In genomic region chr11:101009685-101010055, GRCh38 we compare ENCODE assay signal across 18 cellular contexts.
DNase-seq lines count a peak whose midpoint lies in the region; ATAC-seq and TF ChIP-seq lines count a peak whose summit lies in the region.
"Had no signal": no experiment of that assay in that cellular context is flagged by ENCODE, and none has a peak within 500 bp of the region (broad histone marks: within the 10 kb centered on the region; RNA-seq: fewer than 3 reads in every experiment).

No MANE protein-coding gene starts in this region.

- no peak overlapping the region for H2BK5ac ChIP-seq in H9 (ENCODE audit: insufficient read length, low read length)

- H3K27me3 ChIP-seq in OCI-LY3 (ENCODE audit: low read depth, low read length), result no peaks in the 10 kb centered on the region
- H3K27me3 ChIP-seq in H9 (ENCODE audit: insufficient read depth, low read length), result no peaks in the 10 kb centered on the region
- H3K27me3 ChIP-seq in SJCRH30, result no peaks in the 10 kb centered on the region
- H3K27me3 ChIP-seq: BLaER1 had no signal

- H3K27ac ChIP-seq in OCI-LY3 (ENCODE audit: low read length) (no peak overlapping the region), H9 (ENCODE audit: insufficient read length, low read depth, low read length) (no peak overlapping the region), SJCRH30 (no peak overlapping the region)
- H3K27ac ChIP-seq: BLaER1, C4-2B, GM23248 had no signal

- no peak overlapping the region for H4K8ac ChIP-seq in H9 (replicated peaks; ENCODE audit: insufficient read length, low read depth, low read length)

- no peak overlapping the region for H3K4ac ChIP-seq in H9 (ENCODE audit: low read depth, low read length)

- H4K5ac ChIP-seq in H9 (ENCODE audit: insufficient read length, low read depth, low read length), result no peak overlapping the region

- H3K9me3 Mint-ChIP-seq in memory B cell (no peaks in the 10 kb centered on the region), H9 (peaks cover 0 to 2% of the 10 kb centered on the region in 2 experiments; a peak in 1 of 5 replicates), immature natural killer cell (peaks cover 0 to 18% (median 4%) of the 10 kb centered on the region in 6 donors)
- peaks cover 2 to 3% of the 10 kb centered on the region in 2 donors for H3K9me3 Mint-ChIP-seq in stimulated activated naive B cell treated with anti-CD40 and anti-IgM and Interleukin-4, amounts not matched to agents 10 μg/mL and 1 μg/mL and 100 μg/mL, for 72 hours

- H3K9me3 ChIP-seq in OCI-LY3 (ENCODE audit: insufficient read depth, low read length) (no peaks in the 10 kb centered on the region), H9 (ENCODE audit: control insufficient read depth, low read depth, low read length) (no peaks in the 10 kb centered on the region), SJCRH30 (replicated peaks) (no peaks in the 10 kb centered on the region)
- H3K9me3 ChIP-seq: BLaER1, Caco-2 had no signal

- no peak overlapping the region for H2BK120ac ChIP-seq in H9 (ENCODE audit: low read depth, low read length, poor library complexity, severe bottlenecking)

- no peaks in the 10 kb centered on the region for H3K79me1 ChIP-seq in H9 (ENCODE audit: insufficient read depth, low read depth, low read length, poor library complexity, severe bottlenecking)

- no peak overlapping the region for H3K18ac ChIP-seq in H9 (ENCODE audit: insufficient read length, low read depth, low read length)

- peak overlapping the region; percentile 94 for H3K27ac Mint-ChIP-seq in memory B cell
- peak overlapping the region; percentile 82 for H3K27ac Mint-ChIP-seq in stimulated activated naive B cell treated with anti-CD40 and anti-IgM and Interleukin-4, amounts not matched to agents 10 μg/mL and 1 μg/mL and 100 μg/mL, for 72 hours
- no peak overlapping the region for H3K27ac Mint-ChIP-seq in H9
- H3K27ac Mint-ChIP-seq in immature natural killer cell, result no peak overlapping the region
- H3K27ac Mint-ChIP-seq: CD4-positive, CD25-positive, alpha-beta regulatory T cell; CD8-positive, alpha-beta T cell had no signal

- H3K23me2 ChIP-seq in H9 (ENCODE audit: insufficient read length, low read depth, low read length, poor library complexity, severe bottlenecking), result no peaks in the 10 kb centered on the region

- H4K91ac ChIP-seq in H9 (ENCODE audit: insufficient read length, low read depth, low read length), result no peak overlapping the region

- TF ChIP-seq CTCF in OCI-LY3 (IDR thresholded peaks at IDR 0.05; ENCODE audit: low read depth, low read length), result no peak
- no peak for TF ChIP-seq CTCF in H9 (conservative IDR thresholded peaks at IDR 0.05)

- H3K79me2 ChIP-seq in OCI-LY3 (ENCODE audit: low read length) (no peaks in the 10 kb centered on the region), H9 (ENCODE audit: insufficient read depth, low read length) (no peaks in the 10 kb centered on the region)

- H3T11ph ChIP-seq in H9 (ENCODE audit: low read length), result no peak overlapping the region

- H3K4me1 Mint-ChIP-seq in memory B cell (peaks cover 20% of the 10 kb centered on the region), H9 (peaks cover 0 to 8% of the 10 kb centered on the region in 2 experiments; a peak in 1 of 4 replicates), immature natural killer cell (no peaks in the 10 kb centered on the region)
- H3K4me1 Mint-ChIP-seq in stimulated activated naive B cell treated with anti-CD40 and anti-IgM and Interleukin-4, amounts not matched to agents 10 μg/mL and 1 μg/mL and 100 μg/mL, for 72 hours, result peaks cover 18 to 29% of the 10 kb centered on the region in 2 donors
- H3K4me1 Mint-ChIP-seq: CD4-positive, CD25-positive, alpha-beta regulatory T cell had no signal

- no CpG with 5 or more reads among the region's 2 CpGs for WGBS in H9 (ENCODE audit: extremely low coverage, insufficient read length, low lambda C conversion rate)

- H2AFZ ChIP-seq in OCI-LY3 (ENCODE audit: low read depth, low read length), result no peak overlapping the region
- no peak overlapping the region for H2AFZ ChIP-seq in H9 (ENCODE audit: low read length)
- H2AFZ ChIP-seq: GM23248 had no signal

- peak overlapping the region; percentile 72 for H3K4me3 Mint-ChIP-seq in memory B cell
- peak overlapping the region in 1 of 2 donors; percentile 41 for H3K4me3 Mint-ChIP-seq in stimulated activated naive B cell treated with anti-CD40 and anti-IgM and Interleukin-4, amounts not matched to agents 10 μg/mL and 1 μg/mL and 100 μg/mL, for 72 hours
- no peak overlapping the region for H3K4me3 Mint-ChIP-seq in H9
- no peak overlapping the region for H3K4me3 Mint-ChIP-seq in immature natural killer cell
- H3K4me3 Mint-ChIP-seq: CD4-positive, CD25-positive, alpha-beta regulatory T cell; CD8-positive, alpha-beta T cell had no signal

- H2BK15ac ChIP-seq in H9 (ENCODE audit: low read depth, low read length), result no peak overlapping the region

- peak; percentile 51 for ATAC-seq in memory B cell (ENCODE audit: low read depth)
- peak; percentile 42 to 50 for ATAC-seq in stimulated activated naive B cell treated with anti-CD40 and anti-IgM and Interleukin-4, amounts not matched to agents 10 μg/mL and 1 μg/mL and 100 μg/mL, for 72 hours (replicated peaks)
- ATAC-seq: CD8-positive, alpha-beta T cell; GM12878; HCT116 had no signal

- no peak overlapping the region for H2BK12ac ChIP-seq in H9 (ENCODE audit: insufficient read length, low read depth, low read length)

- H4K20me1 ChIP-seq in OCI-LY3 (ENCODE audit: insufficient read depth, low read length) (no peaks in the 10 kb centered on the region), H9 (ENCODE audit: control insufficient read depth, insufficient read depth, insufficient read length) (no peaks in the 10 kb centered on the region)
- H4K20me1 ChIP-seq: BLaER1 had no signal

- H3K36me3 ChIP-seq in OCI-LY3 (replicated peaks; ENCODE audit: low read depth, low read length) (no peaks in the 10 kb centered on the region), SJCRH30 (no peaks in the 10 kb centered on the region)
- H3K36me3 ChIP-seq: BLaER1 had no signal

- H3K9ac ChIP-seq in OCI-LY3 (ENCODE audit: low read length) (no peak overlapping the region), H9 (ENCODE audit: extremely low read depth, insufficient read length, low read length) (no peak overlapping the region)
- H3K9ac ChIP-seq: BLaER1, GM23248 had no signal

- H3K4me1 ChIP-seq in OCI-LY3 (ENCODE audit: low read length) (peaks cover 14% of the 10 kb centered on the region), H9 (ENCODE audit: insufficient read depth, low read length) (no peaks in the 10 kb centered on the region), SJCRH30 (peaks cover 13% of the 10 kb centered on the region)
- H3K4me1 ChIP-seq: BLaER1, Caco-2 had no signal

- no peak overlapping the region for H2BK20ac ChIP-seq in H9 (ENCODE audit: low read depth, low read length, poor library complexity, severe bottlenecking)

- H3K14ac ChIP-seq in H9 (ENCODE audit: insufficient read depth, low read length), result no peak overlapping the region

- H3K4me3 ChIP-seq in OCI-LY3 (ENCODE audit: low read length) (no peak overlapping the region), SJCRH30 (no peak overlapping the region)
- H3K4me3 ChIP-seq: BLaER1, GM12878, GM23248 had no signal

- H3K23ac ChIP-seq in H9 (ENCODE audit: insufficient read length, low read depth, low read length), result no peak overlapping the region

- H3K4me2 ChIP-seq in OCI-LY3 (ENCODE audit: low read length), result peak overlapping the region; percentile 30
- H3K4me2 ChIP-seq in H9 (ENCODE audit: insufficient read depth, insufficient read length, low read length), result no peak overlapping the region
- H3K4me2 ChIP-seq: BLaER1 had no signal

- no peak overlapping the region for H2AK5ac ChIP-seq in H9 (ENCODE audit: insufficient read length, low read length)

- H3K56ac ChIP-seq in H9 (ENCODE audit: insufficient read length, low read depth, low read length), result no peak overlapping the region

- DNase-seq in memory B cell (ENCODE audit: low spot score in 2 of 2) (no peak), H9 (no peak), immature natural killer cell (no peak), SJCRH30 (no peak)
- DNase-seq in stimulated activated naive B cell treated with anti-CD40 and anti-IgM and Interleukin-4, amounts not matched to agents 10 μg/mL and 1 μg/mL and 100 μg/mL, for 72 hours, result no peak
- DNase-seq: Caco-2; CD4-positive, CD25-positive, alpha-beta regulatory T cell; CD8-positive, alpha-beta T cell; DMS79; EL; GDM1; GM23248; H7 had no signal

- H3K27me3 Mint-ChIP-seq in memory B cell (no peaks in the 10 kb centered on the region), H9 (ENCODE audit: low read depth) (no peaks in the 10 kb centered on the region), immature natural killer cell (ENCODE audit: low read depth in 3 of 3) (no peaks in the 10 kb centered on the region)
- H3K27me3 Mint-ChIP-seq in stimulated activated naive B cell treated with anti-CD40 and anti-IgM and Interleukin-4, amounts not matched to agents 10 μg/mL and 1 μg/mL and 100 μg/mL, for 72 hours, result no peaks in the 10 kb centered on the region
- H3K27me3 Mint-ChIP-seq: CD4-positive, CD25-positive, alpha-beta regulatory T cell had no signal

- H3K36me3 Mint-ChIP-seq in memory B cell (peaks cover 1% of the 10 kb centered on the region), H9 (ENCODE audit: insufficient read depth in 1 of 3, low read depth in 3 of 3) (no peaks in the 10 kb centered on the region; a peak in 1 of 7 replicates), immature natural killer cell (no peaks in the 10 kb centered on the region)
- H3K36me3 Mint-ChIP-seq in stimulated activated naive B cell treated with anti-CD40 and anti-IgM and Interleukin-4, amounts not matched to agents 10 μg/mL and 1 μg/mL and 100 μg/mL, for 72 hours, result peaks cover 0 to 3% of the 10 kb centered on the region in 2 donors
- H3K36me3 Mint-ChIP-seq: CD4-positive, CD25-positive, alpha-beta regulatory T cell; CD8-positive, alpha-beta T cell had no signal

Comparison
In these comparisons a context has a peak if more than half of its experiments do, and no peak if none do; other contexts are left out.
1. H3K27ac Mint-ChIP-seq: peak in memory B cell (single experiment) and stimulated activated naive B cell treated with anti-CD40 and anti-IgM and Interleukin-4, amounts not matched to agents 10 μg/mL and 1 μg/mL and 100 μg/mL, for 72 hours (single experiment); none in H9 (0 of 3) and immature natural killer cell (0 of 6).